Comparison of ENCODE assay signal across 16 cellular contexts in the genomic region with DNA sequence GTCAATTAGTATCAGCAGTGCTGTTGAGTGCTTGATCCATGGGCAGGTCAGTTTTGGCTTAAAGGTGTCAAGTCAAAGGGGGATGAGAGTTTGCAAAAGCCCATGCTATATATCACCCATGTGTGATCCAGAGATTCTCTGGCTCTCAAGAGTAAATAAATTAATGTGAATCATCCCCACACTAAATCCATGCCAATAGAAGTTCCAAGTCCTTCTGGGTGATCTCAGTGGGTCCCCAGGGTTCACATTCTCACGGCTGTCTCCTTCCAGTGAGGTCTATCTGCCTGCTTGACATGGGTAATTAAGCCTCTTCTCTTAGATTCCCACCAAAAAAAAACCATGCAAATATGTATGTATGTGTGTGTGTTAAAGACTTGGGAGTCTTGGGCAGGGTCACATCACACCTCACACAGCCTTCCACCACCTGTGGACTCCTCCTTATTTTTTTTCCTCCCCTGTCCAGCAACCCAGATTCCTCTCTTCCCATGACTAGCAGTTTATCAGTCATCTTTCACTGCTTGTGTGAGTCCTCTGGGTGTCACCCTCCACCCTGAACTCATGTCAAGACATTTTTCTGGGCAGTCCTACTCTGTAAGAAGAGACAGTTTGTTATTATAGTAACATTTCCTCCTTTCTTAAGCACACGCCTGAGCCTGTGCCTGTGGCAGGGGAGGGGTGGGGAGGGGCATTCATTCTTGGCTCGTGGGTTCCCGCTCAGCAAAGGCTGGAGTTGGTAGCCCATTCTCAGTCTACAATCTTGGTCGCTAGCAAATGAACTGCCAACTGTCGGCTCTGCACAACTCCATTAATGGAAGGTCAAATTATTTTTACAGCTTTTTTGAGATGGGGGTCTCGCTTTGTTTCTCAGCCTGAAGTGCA. TPM values are rescaled to one million over a fixed set of nuclear protein-coding genes. Genes with fewer than 3 reads are reported as not detected.
A peak's percentile ranks its signal among the peaks of the same experiment; 100 is the strongest.
DNase-seq lines count a peak whose midpoint lies in the region; ATAC-seq lines count a peak whose summit lies in the region.
"Had no signal": no experiment of that assay in that cellular context is flagged by ENCODE, and none has a peak within 500 bp of the region (broad histone marks: within the 10 kb centered on the region; RNA-seq: fewer than 3 reads in every experiment).

No MANE protein-coding gene starts in this region.

- peaks cover 20% of the 10 kb centered on the region for H3K4me1 ChIP-seq in CD4-positive, CD25-positive, alpha-beta regulatory T cell (ENCODE audit: control insufficient read depth, insufficient read depth, low read length, poor library complexity, severe bottlenecking)
- peaks cover 43% of the 10 kb centered on the region for H3K4me1 ChIP-seq in adipocyte (ENCODE audit: control insufficient read depth, insufficient read depth, low read length)
- peaks cover 0 to 10% of the 10 kb centered on the region in 2 donors for H3K4me1 ChIP-seq in muscle layer of duodenum (ENCODE audit: control insufficient read depth in 1 of 2, insufficient read depth in 2 of 2, low read length in 2 of 2)

- no peaks in the 10 kb centered on the region for H3K36me3 ChIP-seq in CD4-positive, CD25-positive, alpha-beta regulatory T cell (ENCODE audit: control insufficient read depth, insufficient read depth, low read length)
- no peaks in the 10 kb centered on the region for H3K36me3 ChIP-seq in adipocyte (ENCODE audit: control insufficient read depth, insufficient read depth, low read length, severe bottlenecking)
- no peaks in the 10 kb centered on the region for H3K36me3 ChIP-seq in muscle layer of duodenum (ENCODE audit: control insufficient read depth in 1 of 2, insufficient read depth in 2 of 2, low read length in 2 of 2)

- H3K27me3 ChIP-seq in CD4-positive, CD25-positive, alpha-beta regulatory T cell (ENCODE audit: control insufficient read depth, insufficient read depth, low read length), result peaks cover 14% of the 10 kb centered on the region
- H3K27me3 ChIP-seq in adipocyte (replicated peaks; ENCODE audit: control insufficient read depth, insufficient read depth, low read length), result peaks cover 27% of the 10 kb centered on the region
- H3K27me3 ChIP-seq in muscle layer of duodenum (ENCODE audit: low read depth, low read length), result peaks cover 6% of the 10 kb centered on the region

- H3K9ac ChIP-seq in adipocyte (ENCODE audit: low read length), result no peak overlapping the region
- H3K9ac ChIP-seq: SK-N-SH had no signal

- DNase-seq in CD4-positive, CD25-positive, alpha-beta regulatory T cell, result peak in 1 of 3 donors; percentile 22
- peak; percentile 18 for DNase-seq in HT1080 (ENCODE audit: low read depth)
- peak; percentile 11 for DNase-seq in adipocyte (ENCODE audit: low read depth)
- DNase-seq in AG08395 (ENCODE audit: low spot score), result no peak
- no peak for DNase-seq in stimulated activated naive CD8-positive, alpha-beta T cell treated with anti-CD3 and anti-CD28 coated beads, Interleukin-15, Interleukin-2, amounts not matched to agents 100 U/mL and 50 U/mL, for 24 hours
- DNase-seq in activated T-cell treated with anti-CD3 and anti-CD28 coated beads for 4 hours, result no peak
- DNase-seq: activated CD4-positive, alpha-beta T cell treated with anti-CD3 and anti-CD28 coated beads for 48 hours; activated gamma-delta T cell; NCI-H1092 treated with DMSO at 0.1 percent for 48 hours; NCI-H510A treated with DMSO at 0.1 percent for 48 hours; SK-N-SH; stimulated activated naive CD8-positive, alpha-beta T cell treated with anti-CD3 and anti-CD28 coated beads, Interleukin-15, amount 100 ng/mL, for 72 hours had no signal

- no peak overlapping the region for H3K4me3 Mint-ChIP-seq in CD4-positive, CD25-positive, alpha-beta regulatory T cell
- H3K4me3 Mint-ChIP-seq: stimulated activated naive CD8-positive, alpha-beta T cell treated with anti-CD3 and anti-CD28 coated beads, Interleukin-15, amount 100 ng/mL, for 72 hours had no signal

- H3K9me3 Mint-ChIP-seq in CD4-positive, CD25-positive, alpha-beta regulatory T cell, result peaks cover 0 to 1% (median 0%) of the 10 kb centered on the region in 7 donors
- H3K9me3 Mint-ChIP-seq: stimulated activated naive CD8-positive, alpha-beta T cell treated with anti-CD3 and anti-CD28 coated beads, Interleukin-15, amount 100 ng/mL, for 72 hours had no signal

- no peak for ATAC-seq in CD4-positive, CD25-positive, alpha-beta regulatory T cell (ENCODE audit: low read depth in 2 of 2)
- no peak for ATAC-seq in stimulated activated naive CD8-positive, alpha-beta T cell treated with anti-CD3 and anti-CD28 coated beads, Interleukin-15, Interleukin-2, amounts not matched to agents 100 U/mL and 50 U/mL, for 24 hours
- no peak for ATAC-seq in GM18873 (IDR thresholded peaks at IDR 0.05; ENCODE audit: low FRiP score, unreplicated experiment)
- ATAC-seq: stimulated activated naive CD8-positive, alpha-beta T cell treated with anti-CD3 and anti-CD28 coated beads, Interleukin-15, amount 100 ng/mL, for 72 hours had no signal

- peaks cover 33% of the 10 kb centered on the region for H3K27me3 Mint-ChIP-seq in CD4-positive, CD25-positive, alpha-beta regulatory T cell

- H3K27ac ChIP-seq in CD4-positive, CD25-positive, alpha-beta regulatory T cell (ENCODE audit: insufficient read depth, low read length, poor library complexity, severe bottlenecking), result no peak overlapping the region
- H3K27ac ChIP-seq in muscle layer of duodenum (ENCODE audit: low read length), result peak overlapping the region; percentile 40

- no peaks in the 10 kb centered on the region for H3K36me3 Mint-ChIP-seq in CD4-positive, CD25-positive, alpha-beta regulatory T cell

- H3K9me3 ChIP-seq in CD4-positive, CD25-positive, alpha-beta regulatory T cell (ENCODE audit: control insufficient read depth in 2 of 2, low read length in 2 of 2), result no peaks in the 10 kb centered on the region
- no peaks in the 10 kb centered on the region for H3K9me3 ChIP-seq in adipocyte (ENCODE audit: control insufficient read depth, low read length)
- H3K9me3 ChIP-seq in muscle layer of duodenum (ENCODE audit: control insufficient read depth in 1 of 2, low read length in 2 of 2), result no peaks in the 10 kb centered on the region
- H3K9me3 ChIP-seq: SK-N-SH had no signal

- H3K4me3 ChIP-seq in CD4-positive, CD25-positive, alpha-beta regulatory T cell (ENCODE audit: low read depth, low read length), result no peak overlapping the region
- no peak overlapping the region for H3K4me3 ChIP-seq in adipocyte (ENCODE audit: low read length)
- H3K4me3 ChIP-seq in muscle layer of duodenum (ENCODE audit: low read depth in 1 of 2, low read length in 2 of 2), result no peak overlapping the region

- H3K4me1 Mint-ChIP-seq in CD4-positive, CD25-positive, alpha-beta regulatory T cell, result peaks cover 10 to 35% (median 20%) of the 10 kb centered on the region in 4 donors

- peak overlapping the region; percentile 26 to 77 (median 71) for H3K27ac Mint-ChIP-seq in CD4-positive, CD25-positive, alpha-beta regulatory T cell
- H3K27ac Mint-ChIP-seq: stimulated activated naive CD8-positive, alpha-beta T cell treated with anti-CD3 and anti-CD28 coated beads, Interleukin-15, amount 100 ng/mL, for 72 hours had no signal

RNA-seq across cellular contexts. Expression of a gene that starts 14.3 kb away (rescaled TPM):
- total RNA-seq in CD4-positive, CD25-positive, alpha-beta regulatory T cell, result 80.2 TPM
- 100 to 1,000 TPM; 397 to 676 (median 547) TPM for polyA plus RNA-seq in CD4-positive, CD25-positive, alpha-beta regulatory T cell
- 301 and 528 TPM in 2 replicates for total RNA-seq in HT1080 (2014; rRNA removed; shearing (Covaris generic))
- 1,129 and 1,169 TPM in 2 replicates for polyA plus RNA-seq in HT1080 (2015; cell fraction: cytosol; rRNA removed)
- 272 and 345 TPM in 2 replicates for polyA plus RNA-seq in HT1080 (2015; cell fraction: nucleus; rRNA removed)

RNA-seq across cellular contexts. Expression of a gene that starts 37.7 kb away (rescaled TPM):
- total RNA-seq in CD4-positive, CD25-positive, alpha-beta regulatory T cell, result not detected
- not detected for polyA plus RNA-seq in CD4-positive, CD25-positive, alpha-beta regulatory T cell
- total RNA-seq in HT1080 (2014; rRNA removed; shearing (Covaris generic)), result not detected in 2 replicates
- polyA plus RNA-seq in HT1080 (2015; cell fraction: cytosol; rRNA removed), result not detected in 2 replicates
- not detected in 2 replicates for polyA plus RNA-seq in HT1080 (2015; cell fraction: nucleus; rRNA removed)
- total RNA-seq: cardiac septum, endothelial cell of umbilical vein had no signal
- polyA plus RNA-seq: endothelial cell of umbilical vein, SK-N-SH had no signal

RNA-seq across cellular contexts. Expression of a gene that starts 57.5 kb away (rescaled TPM):
- 405 TPM for total RNA-seq in CD4-positive, CD25-positive, alpha-beta regulatory T cell
- polyA plus RNA-seq in CD4-positive, CD25-positive, alpha-beta regulatory T cell, result 1,000 to 10,000 TPM; 1,242 to 1,844 (median 1,500) TPM
- total RNA-seq in HT1080 (2014; rRNA removed; shearing (Covaris generic)), result 218 and 367 TPM in 2 replicates
- 334 and 366 TPM in 2 replicates for polyA plus RNA-seq in HT1080 (2015; cell fraction: cytosol; rRNA removed)
- polyA plus RNA-seq in HT1080 (2015; cell fraction: nucleus; rRNA removed), result 96.3 and 105 TPM in 2 replicates

Comparison
In these comparisons a context has a peak if more than half of its experiments do, and no peak if none do; other contexts are left out.
1. DNase-seq: peak in HT1080 (single experiment) and adipocyte (single experiment); none in AG08395 (single experiment), stimulated activated naive CD8-positive, alpha-beta T cell treated with anti-CD3 and anti-CD28 coated beads, Interleukin-15, Interleukin-2, amounts not matched to agents 100 U/mL and 50 U/mL, for 24 hours (single experiment) and activated T-cell treated with anti-CD3 and anti-CD28 coated beads for 4 hours (single experiment).